8 cellular contexts compared by ENCODE assay signal in genomic region chr1:27332536-27333281, GRCh38. TPM values are rescaled to one million over a fixed set of nuclear protein-coding genes. Genes with fewer than 3 reads are reported as not detected.
DNase-seq lines count a peak whose midpoint lies in the region; ATAC-seq, FAIRE-seq and TF ChIP-seq lines count a peak whose summit lies in the region.

No MANE protein-coding gene starts in this region.

- H3K27me3 ChIP-seq in GM23248 (replicated peaks; ENCODE audit: insufficient read depth) (no peaks in the 10 kb centered on the region), GM12878 (replicated peaks in 1 of 2; ENCODE audit: control insufficient read depth in 2 of 2, insufficient read depth in 2 of 2, low read length in 1 of 2) (no peaks in the 10 kb centered on the region)

- intact Hi-C loops in GM12878 (cut with micrococcal nuclease; ENCODE audit: unreplicated experiment), result no loop called here

- no peaks in the 10 kb centered on the region for H3K27me3 Mint-ChIP-seq in T-cell

- TF ChIP-seq EP300 in GM12878 (IDR thresholded peaks at IDR 0.05; ENCODE audit: borderline replicate concordance in 1 of 2, control insufficient read depth in 1 of 2, low read depth in 2 of 2, low read length in 2 of 2), result no peak

- no TSS peak for BruUV-seq in GM12878 (replicated peaks; lab: Mats Ljungman, UMichigan)

- H3K9me3 ChIP-seq in GM23248 (ENCODE audit: low read depth) (no peaks in the 10 kb centered on the region), GM12878 (replicated peaks; ENCODE audit: control insufficient read depth, insufficient read depth, low read length) (no peaks in the 10 kb centered on the region)

- no peak for FAIRE-seq in GM12878 (lab: Jason Lieb, UNC)

- H3K27ac ChIP-seq in GM23248, result no peak overlapping the region
- no peak overlapping the region for H3K27ac ChIP-seq in GM12878 (ENCODE audit: control insufficient read depth, insufficient read depth)

- in situ Hi-C loops in GM23248 (cut with MboI) (no loop called here), GM12878 (cut with MboI) (no loop called here)

- peaks cover 28% of the 10 kb centered on the region for H3K36me3 Mint-ChIP-seq in T-cell

- H3K4me2 ChIP-seq in GM23248 (ENCODE audit: unreplicated experiment), result no peak overlapping the region
- no peak overlapping the region for H3K4me2 ChIP-seq in GM12878 (ENCODE audit: control insufficient read depth, insufficient read depth)

- H3K27ac Mint-ChIP-seq in T-cell, result peak overlapping the region; percentile 44 to 75

- TF ChIP-seq CTCF in GM12878 (IDR thresholded peaks at IDR 0.05 in 2 of 3, conservative IDR thresholded peaks at IDR 0.05 in 1 of 3; ENCODE audit: control insufficient read depth in 2 of 3, extremely low read depth in 1 of 3, insufficient read depth in 1 of 3, low read depth in 3 of 3, low read length in 3 of 3), result peak; percentile 63 to 88 (median 86)

- 0 out of 2 replicates have a peak, but pooled peaks have one; percentile 25 for TF ChIP-seq POLR2A in GM12878 (IDR thresholded peaks at IDR 0.05; ENCODE audit: low read depth, low read length)

- TF ChIP-seq RAD21 in GM12878 (IDR thresholded peaks at IDR 0.05; ENCODE audit: insufficient read depth, low read depth, low read length), result peak; percentile 57; the same call in 1 of the 2 replicates

- POLR2A ChIA-PET in T-cell (lab: Charles Lee), result no interaction called here
- POLR2A ChIA-PET in GM12878 (lab: Charles Lee), result interaction anchor here (0.6 to 1.8 kb wide), 4 partner anchors 10 to 59 kb away, joined by 3 to 6 read pairs (median 4); partner anchors contain the start of genes GPR3 and TMEM222

- no peaks in the 10 kb centered on the region for H3K4me1 ChIP-seq in GM23248 (ENCODE audit: insufficient read depth)
- H3K4me1 ChIP-seq in GM12878 (ENCODE audit: control insufficient read depth, insufficient read depth, low read length), result no peaks in the 10 kb centered on the region

- RAD21 ChIA-PET in GM12878 (lab: Charles Lee; ENCODE audit: unreplicated experiment), result interaction anchor here (0.8 to 2.5 kb wide), 8 partner anchors 9 to 274 kb away, joined by 3 to 18 read pairs (median 4); partner anchors contain the start of gene SYTL1

- H3K4me3 Mint-ChIP-seq in T-cell, result peak overlapping the region in 1 of 3 donors; percentile 5

- no peaks in the 10 kb centered on the region for H3K9me3 Mint-ChIP-seq in T-cell

- peaks cover 9% of the 10 kb centered on the region; the same call in 1 of the 2 replicates for H3K36me3 ChIP-seq in GM23248 (ENCODE audit: low read depth)
- peaks cover 13 to 25% of the 10 kb centered on the region in 2 experiments for H3K36me3 ChIP-seq in GM12878 (ENCODE audit: control insufficient read depth in 2 of 2, insufficient read depth in 2 of 2, low read length in 1 of 2)

- H2AFZ ChIP-seq in GM23248, result no peak overlapping the region
- no peak overlapping the region for H2AFZ ChIP-seq in GM12878 (ENCODE audit: control insufficient read depth, low read depth, low read length)

- H3K4me1 Mint-ChIP-seq in T-cell, result peaks cover 36 to 43% (median 38%) of the 10 kb centered on the region in 3 donors

- H4K20me1 ChIP-seq in GM23248 (ENCODE audit: insufficient read depth), result no peaks in the 10 kb centered on the region; the same call in 1 of the 2 replicates
- H4K20me1 ChIP-seq in GM12878 (ENCODE audit: control insufficient read depth, insufficient read depth), result no peaks in the 10 kb centered on the region; the same call in 1 of the 2 replicates

- H3K9ac ChIP-seq in GM23248, result peak overlapping the region; percentile 14; the same call in 1 of the 2 replicates
- H3K9ac ChIP-seq in GM12878 (ENCODE audit: control insufficient read depth, insufficient read depth, low read length), result no peak overlapping the region

- H3K79me2 ChIP-seq in GM23248 (ENCODE audit: insufficient read depth) (peaks cover 38% of the 10 kb centered on the region), GM12878 (ENCODE audit: control insufficient read depth, insufficient read depth, low read length) (peaks cover 8% of the 10 kb centered on the region)

- H3K9me2 ChIP-seq in GM23248 (ENCODE audit: insufficient read depth), result no peaks in the 10 kb centered on the region

- DNase-seq in AML-193 (lab: John Stamatoyannopoulos, UW) (peak; percentile 17 to 21), GM23248 (peak; percentile 64), T-cell (peak in 31 of 34 experiments; percentile 20 to 65 (median 48)), GM12878 (ENCODE audit: low read depth, low spot score) (no peak), iris pigment epithelial cell (ENCODE audit: low read depth) (peak; percentile 26), LoVo (ENCODE audit: low spot score) (no peak)
- DNase-seq in stimulated activated CD8-positive, alpha-beta memory T cell treated with anti-CD3 and anti-CD28 coated beads, Interleukin-15, amount 100 ng/mL, for 1 hour (ENCODE audit: low read depth), result peak; percentile 38

- H3F3A ChIP-seq in GM23248 (ENCODE audit: insufficient read depth), result no peaks in the 10 kb centered on the region

- no peak overlapping the region for H3K4me3 ChIP-seq in GM23248
- H3K4me3 ChIP-seq in GM12878, result no peak overlapping the region

- 60% methylated on average over 11 of the region's 11 CpGs for WGBS in GM23248 (ENCODE audit: low coverage in 1 of 2, low lambda C conversion rate in 2 of 2, missing lambda C conversion rate in 2 of 2), 2 experiments
- 72% methylated on average over 11 of the region's 11 CpGs for WGBS in GM12878 (ENCODE audit: insufficient coverage, insufficient replicate concordance, low lambda C conversion rate, missing lambda C conversion rate)

- SMC1A ChIA-PET in GM12878 (lab: Charles Lee; ENCODE audit: uncharacterized antibody, unreplicated experiment), result interaction anchor here (0.7 to 2.4 kb wide), 11 partner anchors 9 to 273 kb away, joined by 3 to 10 read pairs (median 4); partner anchors contain the start of genes FCN3 and SYTL1

- CTCF ChIA-PET in T-cell (lab: Charles Lee), result interaction anchor here (0.7 to 2.3 kb wide), 16 partner anchors 10 to 277 kb away, joined by 3 to 11 read pairs (median 4); partner anchors contain the start of gene FCN3 (in 1 of the 2)
- CTCF ChIA-PET in GM12878 (lab: Yijun Ruan, JAX), result interaction anchor here (0.6 to 4.4 kb wide), 39 partner anchors 10 to 433 kb away, joined by 3 to 77 read pairs (median 4); partner anchors contain the start of genes AHDC1, CD164L2, SYTL1 and TMEM222

- ATAC-seq in T-cell (replicated peaks in 1 of 4), result peak; percentile 73 to 91 (median 80)
- ATAC-seq in GM12878, result peak; percentile 95
- no peak for ATAC-seq in HG03460 (IDR thresholded peaks at IDR 0.05; ENCODE audit: unreplicated experiment)

RNA-seq across cellular contexts. Expression of gene SYTL1, which starts 9.1 kb away (rescaled TPM):
- not detected in 2 replicates for total RNA-seq in GM23248 (2014; rRNA removed; shearing (Covaris generic))
- not detected in 2 replicates for polyA plus RNA-seq in GM23248 (2016; fragmentation: Nextera tagmentation; extraction: Ambion mirVana)
- 100 to 1,000 TPM; 169 to 240 (median 199) TPM for total RNA-seq in T-cell
- 12.0 and 13.7 TPM in 2 replicates for total RNA-seq in GM12878 (2013; cell fraction: nucleolus; rRNA removed)
- 37.2 and 42.5 TPM in 2 replicates for total RNA-seq in GM12878 (2014; rRNA removed)
- total RNA-seq in GM12878 (2014; rRNA removed; fragmentation: Illumina TruSeq; extraction: Trizol), result 6.2 and 8.1 TPM in 2 replicates
- total RNA-seq in GM12878 (2021), result 37.5 and 38.6 TPM in 2 replicates
- 13.8 TPM for polyA plus RNA-seq in GM12878 (2011; ENCODE audit: low read depth)
- polyA plus RNA-seq in GM12878 (2011; rRNA removed), result 1.5 and 2.7 TPM in 2 replicates
- polyA plus RNA-seq in GM12878 (2011; cell fraction: cytosol; rRNA removed), result 4.7 and 7.5 TPM in 2 replicates
- 55.7 and 74.6 TPM in 2 replicates for polyA plus RNA-seq in GM12878 (2011; cell fraction: nucleus; rRNA removed)
- polyA plus RNA-seq in GM12878 (2012), result 31.4 and 46.3 TPM in 2 replicates
- 1.2 and 3.7 TPM in 2 replicates for polyA plus RNA-seq in GM12878 (2014; fragmentation: Illumina TruSeq; extraction: Trizol)
- polyA plus RNA-seq in GM12878 (2014; fragmentation: Nextera tagmentation; extraction: Ambion mirVana), result 1 to 10 TPM in 1 of 2 experiments, under 1 TPM in 1; 0.72 to 3.5 TPM
- polyA plus RNA-seq in GM12878 (2014; rRNA removed), result 45.6 and 59.4 TPM in 2 replicates
- polyA plus RNA-seq in GM12878 (2016; fragmentation: Nextera tagmentation; extraction: Ambion mirVana), result 10 to 100 TPM; 21.5 to 33.9 TPM
- polyA minus RNA-seq in GM12878 (2011; rRNA and poly(A)+ RNA removed), result 3.4 and 3.9 TPM in 2 replicates
- 1.1 and 1.7 TPM in 2 replicates for polyA minus RNA-seq in GM12878 (2011; cell fraction: cytosol; rRNA and poly(A)+ RNA removed)
- 5.9 and 6.8 TPM in 2 replicates for polyA minus RNA-seq in GM12878 (2011; cell fraction: nucleus; rRNA and poly(A)+ RNA removed)

RNA-seq across cellular contexts. Expression of gene TMEM222, which starts 10.7 kb away (rescaled TPM):
- total RNA-seq in GM23248 (2014; rRNA removed; shearing (Covaris generic)), result 46.7 and 53.0 TPM in 2 replicates
- polyA plus RNA-seq in GM23248 (2016; fragmentation: Nextera tagmentation; extraction: Ambion mirVana) (57.8 and 59.0 TPM in 2 replicates), GM12878 (2011; rRNA removed) (12.5 and 27.5 TPM in 2 replicates), GM12878 (2014; fragmentation: Illumina TruSeq; extraction: Trizol) (11.4 and 32.9 TPM in 2 replicates), GM12878 (2014; fragmentation: Nextera tagmentation; extraction: Ambion mirVana) (1 to 10 TPM; 3.8 to 7.8 TPM), GM12878 (2014; rRNA removed) (43.5 and 53.2 TPM in 2 replicates), GM12878 (2016; fragmentation: Nextera tagmentation; extraction: Ambion mirVana) (10 to 100 TPM; 41.1 to 42.4 TPM)
- total RNA-seq in T-cell (10 to 100 TPM; 25.2 to 48.8 (median 43.7) TPM), GM12878 (2014; rRNA removed) (29.1 and 38.0 TPM in 2 replicates), GM12878 (2014; rRNA removed; fragmentation: Illumina TruSeq; extraction: Trizol) (22.5 and 23.9 TPM in 2 replicates), GM12878 (2021) (39.3 TPM in 2 replicates)
- total RNA-seq in GM12878 (2013; cell fraction: nucleolus; rRNA removed), result 23.2 and 27.7 TPM in 2 replicates
- 18.6 TPM for polyA plus RNA-seq in GM12878 (2011; ENCODE audit: low read depth)
- polyA plus RNA-seq in GM12878 (2011; cell fraction: cytosol; rRNA removed), result 39.1 and 56.9 TPM in 2 replicates
- polyA plus RNA-seq in GM12878 (2011; cell fraction: nucleus; rRNA removed), result 91.8 and 102 TPM in 2 replicates
- polyA plus RNA-seq in GM12878 (2012), result 26.1 and 32.9 TPM in 2 replicates
- polyA minus RNA-seq in GM12878 (2011; rRNA and poly(A)+ RNA removed), result 35.2 and 41.6 TPM in 2 replicates
- 9.5 and 17.5 TPM in 2 replicates for polyA minus RNA-seq in GM12878 (2011; cell fraction: cytosol; rRNA and poly(A)+ RNA removed)
- 17.0 and 23.7 TPM in 2 replicates for polyA minus RNA-seq in GM12878 (2011; cell fraction: nucleus; rRNA and poly(A)+ RNA removed)

RNA-seq across cellular contexts. Expression of gene MAP3K6, which starts 34.1 kb away (rescaled TPM):
- total RNA-seq in GM23248 (2014; rRNA removed; shearing (Covaris generic)), result 31.5 and 40.3 TPM in 2 replicates
- polyA plus RNA-seq in GM23248 (2016; fragmentation: Nextera tagmentation; extraction: Ambion mirVana) (13.7 and 17.9 TPM in 2 replicates), GM12878 (2011; rRNA removed) (0.69 and 1.2 TPM in 2 replicates), GM12878 (2014; fragmentation: Illumina TruSeq; extraction: Trizol) (0.03 and 0.37 TPM in 2 replicates), GM12878 (2014; fragmentation: Nextera tagmentation; extraction: Ambion mirVana) (under 1 TPM in 1 of 2 experiments, not detected in 1; 0.15 TPM), GM12878 (2014; rRNA removed) (0.60 and 1.6 TPM in 2 replicates), GM12878 (2016; fragmentation: Nextera tagmentation; extraction: Ambion mirVana) (1 to 10 TPM; 1.3 to 1.5 TPM)
- total RNA-seq in T-cell (10 to 100 TPM in 3 of 5 donors, 1 to 10 TPM in 2; 7.0 to 31.1 (median 12.8) TPM), GM12878 (2014; rRNA removed) (1.5 and 3.4 TPM in 2 replicates), GM12878 (2014; rRNA removed; fragmentation: Illumina TruSeq; extraction: Trizol) (0.31 and 0.83 TPM in 2 replicates), GM12878 (2021) (1.6 and 2.5 TPM in 2 replicates)
- total RNA-seq in GM12878 (2013; cell fraction: nucleolus; rRNA removed), result 3.9 and 6.4 TPM in 2 replicates
- 0.71 TPM for polyA plus RNA-seq in GM12878 (2011; ENCODE audit: low read depth)
- polyA plus RNA-seq in GM12878 (2011; cell fraction: cytosol; rRNA removed), result 1.5 and 2.2 TPM in 2 replicates
- polyA plus RNA-seq in GM12878 (2011; cell fraction: nucleus; rRNA removed), result 9.2 and 13.9 TPM in 2 replicates
- 2.2 and 2.3 TPM in 2 replicates for polyA plus RNA-seq in GM12878 (2012)
- 0.59 and 0.67 TPM in 2 replicates for polyA minus RNA-seq in GM12878 (2011; rRNA and poly(A)+ RNA removed)
- 0.40 and 2.0 TPM in 2 replicates for polyA minus RNA-seq in GM12878 (2011; cell fraction: cytosol; rRNA and poly(A)+ RNA removed)
- 2.2 and 2.9 TPM in 2 replicates for polyA minus RNA-seq in GM12878 (2011; cell fraction: nucleus; rRNA and poly(A)+ RNA removed)

RNA-seq across cellular contexts. Expression of gene FCN3, which starts 41.9 kb away (rescaled TPM):
- not detected in 2 replicates for total RNA-seq in GM23248 (2014; rRNA removed; shearing (Covaris generic))
- not detected in 2 replicates for polyA plus RNA-seq in GM23248 (2016; fragmentation: Nextera tagmentation; extraction: Ambion mirVana)
- total RNA-seq in T-cell, result under 1 TPM in 3 of 5 donors, not detected in 2; 0.26 to 0.44 (median 0.38) TPM
- total RNA-seq in GM12878 (2013; cell fraction: nucleolus; rRNA removed), result not detected in 2 replicates
- total RNA-seq in GM12878 (2014; rRNA removed), result not detected in 2 replicates
- not detected in 2 replicates for total RNA-seq in GM12878 (2014; rRNA removed; fragmentation: Illumina TruSeq; extraction: Trizol)
- total RNA-seq in GM12878 (2021), result 0.28 and 0.32 TPM in 2 replicates
- polyA plus RNA-seq in GM12878 (2011; ENCODE audit: low read depth), result not detected
- not detected in 2 replicates for polyA plus RNA-seq in GM12878 (2011; rRNA removed)
- polyA plus RNA-seq in GM12878 (2011; cell fraction: cytosol; rRNA removed), result not detected in 2 replicates
- polyA plus RNA-seq in GM12878 (2011; cell fraction: nucleus; rRNA removed), result 0.12 TPM in 1 of 2 replicates, not detected in the other
- not detected in 2 replicates for polyA plus RNA-seq in GM12878 (2012)
- polyA plus RNA-seq in GM12878 (2014; fragmentation: Illumina TruSeq; extraction: Trizol), result not detected in 2 replicates
- polyA plus RNA-seq in GM12878 (2014; fragmentation: Nextera tagmentation; extraction: Ambion mirVana), result not detected
- not detected in 2 replicates for polyA plus RNA-seq in GM12878 (2014; rRNA removed)
- not detected for polyA plus RNA-seq in GM12878 (2016; fragmentation: Nextera tagmentation; extraction: Ambion mirVana)
- polyA minus RNA-seq in GM12878 (2011; rRNA and poly(A)+ RNA removed), result not detected in 2 replicates
- polyA minus RNA-seq in GM12878 (2011; cell fraction: cytosol; rRNA and poly(A)+ RNA removed), result not detected in 2 replicates
- not detected in 2 replicates for polyA minus RNA-seq in GM12878 (2011; cell fraction: nucleus; rRNA and poly(A)+ RNA removed)

RNA-seq across cellular contexts. Expression of gene CD164L2, which starts 50.4 kb away (rescaled TPM):
- not detected in 2 replicates for total RNA-seq in GM23248 (2014; rRNA removed; shearing (Covaris generic))
- not detected in 2 replicates for polyA plus RNA-seq in GM23248 (2016; fragmentation: Nextera tagmentation; extraction: Ambion mirVana)
- not detected for total RNA-seq in T-cell
- not detected in 2 replicates for total RNA-seq in GM12878 (2013; cell fraction: nucleolus; rRNA removed)
- not detected in 2 replicates for total RNA-seq in GM12878 (2014; rRNA removed)
- total RNA-seq in GM12878 (2014; rRNA removed; fragmentation: Illumina TruSeq; extraction: Trizol), result not detected in 2 replicates
- not detected in 2 replicates for total RNA-seq in GM12878 (2021)
- not detected for polyA plus RNA-seq in GM12878 (2011; ENCODE audit: low read depth)
- polyA plus RNA-seq in GM12878 (2011; rRNA removed), result not detected in 2 replicates
- polyA plus RNA-seq in GM12878 (2011; cell fraction: cytosol; rRNA removed), result not detected in 2 replicates
- not detected in 2 replicates for polyA plus RNA-seq in GM12878 (2011; cell fraction: nucleus; rRNA removed)
- 0.07 TPM in 1 of 2 replicates, not detected in the other for polyA plus RNA-seq in GM12878 (2012)
- not detected in 2 replicates for polyA plus RNA-seq in GM12878 (2014; fragmentation: Illumina TruSeq; extraction: Trizol)
- not detected for polyA plus RNA-seq in GM12878 (2014; fragmentation: Nextera tagmentation; extraction: Ambion mirVana)
- not detected in 2 replicates for polyA plus RNA-seq in GM12878 (2014; rRNA removed)
- not detected for polyA plus RNA-seq in GM12878 (2016; fragmentation: Nextera tagmentation; extraction: Ambion mirVana)
- not detected in 2 replicates for polyA minus RNA-seq in GM12878 (2011; rRNA and poly(A)+ RNA removed)
- not detected in 2 replicates for polyA minus RNA-seq in GM12878 (2011; cell fraction: cytosol; rRNA and poly(A)+ RNA removed)
- polyA minus RNA-seq in GM12878 (2011; cell fraction: nucleus; rRNA and poly(A)+ RNA removed), result not detected in 2 replicates

Comparison
In these comparisons a context has a peak if more than half of its experiments do, and no peak if none do; other contexts are left out.
1. DNase-seq: peak in AML-193 (2 of 2), GM23248 (single experiment), T-cell (31 of 34), iris pigment epithelial cell (single experiment) and stimulated activated CD8-positive, alpha-beta memory T cell treated with anti-CD3 and anti-CD28 coated beads, Interleukin-15, amount 100 ng/mL, for 1 hour (single experiment); none in GM12878 (single experiment) and LoVo (single experiment).